In genomic region chr19:10091370-10091687, GRCh38 we compare ENCODE assay signal across 19 cellular contexts. TPM values are rescaled to one million over a fixed set of nuclear protein-coding genes. Genes with fewer than 3 reads are reported as not detected.
"Had no signal": no experiment of that assay in that cellular context is flagged by ENCODE, and none has a peak within 500 bp of the region (broad histone marks: within the 10 kb centered on the region; RNA-seq: fewer than 3 reads in every experiment).

No MANE protein-coding gene starts in this region.

- H3K27ac ChIP-seq: lower lobe of right lung, tibial nerve had no signal

- ATAC-seq: activated T-cell treated with anti-CD3 and anti-CD28 coated beads, Interleukin-2, amount 50 U/mL, for 4 hours; left colon; lower lobe of right lung had no signal

- H3K4me3 Mint-ChIP-seq: activated naive CD4-positive, alpha-beta T cell treated with anti-CD3 and anti-CD28 coated beads, Interleukin-2, amount 50 U/mL, for 24 hours; activated T-cell treated with anti-CD3 and anti-CD28 coated beads, Interleukin-2, amount 50 U/mL, for 4 hours; dendritic cell treated with granulocyte-macrophage colony-stimulating factor and Interleukin-4, amounts not matched to agents 40 ng/mL and 50 ng/mL, for 4 days; mesothelial cell of epicardium; nephron progenitor cell; stimulated activated naive CD8-positive, alpha-beta T cell treated with anti-CD3 and anti-CD28 coated beads, Interleukin-15, Interleukin-2, amounts not matched to agents 100 ng/mL and 50 ng/mL, for 24 hours had no signal

- H3K4me1 Mint-ChIP-seq: mesothelial cell of epicardium, nephron progenitor cell had no signal

- H3K27me3 ChIP-seq: tibial nerve had no signal

- DNase-seq: activated CD4-positive, alpha-beta T cell treated with anti-CD3 and anti-CD28 coated beads, Interleukin-2, amount 50 U/mL, for 48 hours; activated effector memory CD4-positive, alpha-beta T cell treated with Interleukin-2 at 50 U/mL for 16 hours; activated T-cell treated with anti-CD3 and anti-CD28 coated beads, Interleukin-2, amount 50 U/mL, for 4 hours; amniotic stem cell; effector memory CD4-positive, alpha-beta T cell; left colon; lower lobe of right lung; nephron progenitor cell; occipital lobe; posterior cingulate gyrus; stimulated activated CD4-positive, alpha-beta T cell treated with anti-CD3 and anti-CD28 coated beads, Interleukin-1b, Interleukin-23, amount 100 ng/mL, for 48 hours; stimulated activated CD8-positive, alpha-beta memory T cell treated with anti-CD3 and anti-CD28 coated beads, Interleukin-4, amount 100 ng/mL, for 48 hours; SW 1271 had no signal

- H3K27ac Mint-ChIP-seq: dendritic cell treated with granulocyte-macrophage colony-stimulating factor and Interleukin-4, amounts not matched to agents 40 ng/mL and 50 ng/mL, for 4 days; mesothelial cell of epicardium; nephron progenitor cell; stimulated activated naive CD8-positive, alpha-beta T cell treated with anti-CD3 and anti-CD28 coated beads, Interleukin-15, Interleukin-2, amounts not matched to agents 100 ng/mL and 50 ng/mL, for 24 hours had no signal

- H3K9me3 ChIP-seq: lower lobe of right lung had no signal

- H3K27me3 Mint-ChIP-seq: activated naive CD4-positive, alpha-beta T cell treated with anti-CD3 and anti-CD28 coated beads, Interleukin-2, amount 50 U/mL, for 24 hours; stimulated activated naive CD8-positive, alpha-beta T cell treated with anti-CD3 and anti-CD28 coated beads, Interleukin-15, Interleukin-2, amounts not matched to agents 100 ng/mL and 50 ng/mL, for 24 hours had no signal

- H3K4me3 ChIP-seq: lower lobe of right lung, tibial nerve had no signal

- H3K9me3 Mint-ChIP-seq: activated naive CD4-positive, alpha-beta T cell treated with anti-CD3 and anti-CD28 coated beads, Interleukin-2, amount 50 U/mL, for 24 hours; activated T-cell treated with anti-CD3 and anti-CD28 coated beads, Interleukin-2, amount 50 U/mL, for 4 hours; dendritic cell treated with granulocyte-macrophage colony-stimulating factor and Interleukin-4, amounts not matched to agents 40 ng/mL and 50 ng/mL, for 4 days; stimulated activated naive CD8-positive, alpha-beta T cell treated with anti-CD3 and anti-CD28 coated beads, Interleukin-15, Interleukin-2, amounts not matched to agents 100 ng/mL and 50 ng/mL, for 24 hours had no signal

RNA-seq across cellular contexts. Expression of gene ANGPTL6, which starts 11.1 kb away (rescaled TPM):
- total RNA-seq: fibroblast of villous mesenchyme had no signal
